In the genomic region with DNA sequence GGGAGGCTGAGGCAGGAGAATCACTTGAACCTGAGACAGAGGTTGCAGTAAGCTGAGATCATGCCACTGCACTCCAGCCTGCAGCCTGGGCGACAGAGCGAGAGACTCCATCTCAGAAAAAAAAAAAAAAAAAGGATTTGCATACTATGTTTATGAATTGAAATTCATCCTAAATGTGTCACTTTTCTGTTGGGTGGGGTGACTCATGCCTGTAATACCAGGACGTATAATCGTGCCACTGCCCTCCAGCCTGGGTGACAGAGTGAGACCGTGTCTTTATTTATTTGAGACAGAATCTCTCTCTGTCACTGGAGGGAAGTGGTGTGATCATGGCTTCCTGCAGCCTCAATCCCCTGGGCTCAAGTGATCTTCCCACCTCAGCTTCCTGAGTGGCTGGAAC, we compare ENCODE assay signal across 11 cellular contexts. TPM values are rescaled to one million over a fixed set of nuclear protein-coding genes. Genes with fewer than 3 reads are reported as not detected.
A peak's percentile ranks its signal among the peaks of the same experiment; 100 is the strongest.
DNase-seq lines count a peak whose midpoint lies in the region; ATAC-seq and TF ChIP-seq lines count a peak whose summit lies in the region.
"Had no signal": no experiment of that assay in that cellular context is flagged by ENCODE, and none has a peak within 500 bp of the region (broad histone marks: within the 10 kb centered on the region; RNA-seq: fewer than 3 reads in every experiment).

No MANE protein-coding gene starts in this region.

- H3K9me3 Mint-ChIP-seq in activated naive CD8-positive, alpha-beta T cell treated with anti-CD3 and anti-CD28 coated beads, Interleukin-2, amount 50 U/mL, for 24 hours, result peaks cover 8% of the 10 kb centered on the region
- H3K9me3 Mint-ChIP-seq in endodermal cell, result peaks cover 12% of the 10 kb centered on the region

- H3K27me3 ChIP-seq in endodermal cell (ENCODE audit: control insufficient read depth, insufficient read depth, low read length, poor library complexity, severe bottlenecking), result no peaks in the 10 kb centered on the region

- H3K9me3 ChIP-seq in endodermal cell (ENCODE audit: control insufficient read depth, low read length), result peaks cover 10% of the 10 kb centered on the region
- H3K9me3 ChIP-seq: thoracic aorta had no signal

- no peaks in the 10 kb centered on the region for H3K27me3 Mint-ChIP-seq in activated naive CD8-positive, alpha-beta T cell treated with anti-CD3 and anti-CD28 coated beads, Interleukin-2, amount 50 U/mL, for 24 hours
- no peaks in the 10 kb centered on the region for H3K27me3 Mint-ChIP-seq in endodermal cell (ENCODE audit: insufficient read depth)

- peaks cover 4% of the 10 kb centered on the region for H3K36me3 ChIP-seq in endodermal cell (ENCODE audit: control insufficient read depth, insufficient read depth, low read length)

- 82 to 93% methylated on average over 5 of the region's 5 CpGs for WGBS in endodermal cell (ENCODE audit: insufficient coverage in 1 of 2, insufficient read length in 1 of 2), 2 experiments

- H3K27ac ChIP-seq in endodermal cell (ENCODE audit: low read depth, low read length), result no peak overlapping the region
- H3K27ac ChIP-seq: thoracic aorta had no signal

- peaks cover 84% of the 10 kb centered on the region for H3K4me1 Mint-ChIP-seq in activated naive CD8-positive, alpha-beta T cell treated with anti-CD3 and anti-CD28 coated beads, Interleukin-2, amount 50 U/mL, for 24 hours
- H3K4me1 Mint-ChIP-seq in endodermal cell, result peaks cover 4% of the 10 kb centered on the region

- peak overlapping the region; percentile 68 for H3K4me3 Mint-ChIP-seq in activated naive CD8-positive, alpha-beta T cell treated with anti-CD3 and anti-CD28 coated beads, Interleukin-2, amount 50 U/mL, for 24 hours
- no peak overlapping the region for H3K4me3 Mint-ChIP-seq in endodermal cell
- H3K4me3 Mint-ChIP-seq: WTC11 had no signal

- H3K27ac Mint-ChIP-seq in activated naive CD8-positive, alpha-beta T cell treated with anti-CD3 and anti-CD28 coated beads, Interleukin-2, amount 50 U/mL, for 24 hours, result peak overlapping the region; percentile 87
- no peak overlapping the region for H3K27ac Mint-ChIP-seq in endodermal cell

- no peak overlapping the region for H3K9ac ChIP-seq in endodermal cell (ENCODE audit: extremely low read depth, low read length, poor library complexity, severe bottlenecking)

- peaks cover 33% of the 10 kb centered on the region for H3K36me3 Mint-ChIP-seq in activated naive CD8-positive, alpha-beta T cell treated with anti-CD3 and anti-CD28 coated beads, Interleukin-2, amount 50 U/mL, for 24 hours (ENCODE audit: low read depth)
- H3K36me3 Mint-ChIP-seq in endodermal cell (ENCODE audit: low read depth), result peaks cover 25% of the 10 kb centered on the region

- TF ChIP-seq CTCF in endodermal cell (conservative IDR thresholded peaks at IDR 0.05), result no peak

- H3K4me3 ChIP-seq in endodermal cell (ENCODE audit: low read length), result no peak overlapping the region
- H3K4me3 ChIP-seq: thoracic aorta had no signal

- peak; percentile 64 for ATAC-seq in HG03442 (IDR thresholded peaks at IDR 0.05; ENCODE audit: unreplicated experiment)
- peak; percentile 78 for ATAC-seq in activated naive CD8-positive, alpha-beta T cell treated with anti-CD3 and anti-CD28 coated beads, Interleukin-2, amount 50 U/mL, for 24 hours
- ATAC-seq: WTC11 had no signal

- no peaks in the 10 kb centered on the region for H3K4me1 ChIP-seq in endodermal cell (ENCODE audit: control insufficient read depth, insufficient read depth, low read length)

- peak; percentile 24 for DNase-seq in stimulated activated CD4-positive, alpha-beta T cell treated with anti-CD3 and anti-CD28 coated beads, Interleukin-12 subunit alpha, Interleukin-12 subunit beta, amount 100 ng/mL, for 4 hours
- DNase-seq in stimulated activated CD4-positive, alpha-beta T cell treated with anti-CD3 and anti-CD28 coated beads, Interleukin-4, amount 100 ng/mL, for 4 hours, result no peak
- peak; percentile 48 for DNase-seq in activated naive CD8-positive, alpha-beta T cell treated with anti-CD3 and anti-CD28 coated beads, Interleukin-2, amount 50 U/mL, for 24 hours
- no peak for DNase-seq in COLO829 (ENCODE audit: low spot score)
- DNase-seq in NCI-H1092 (lab: John Stamatoyannopoulos, UW), result no peak
- DNase-seq in NCI-H1417 (lab: John Stamatoyannopoulos, UW), result no peak
- DNase-seq in endodermal cell, result no peak
- DNase-seq: NCI-H526 treated with DMSO at 0.1 percent for 48 hours had no signal

RNA-seq across cellular contexts. Expression of a gene that starts 5.8 kb away (rescaled TPM):
- total RNA-seq in endodermal cell, result 10 to 100 TPM; 15.8 to 17.6 TPM
- 12.5 TPM for polyA plus RNA-seq in endodermal cell (2013, experiment 1 of 2)
- 12.9 TPM for polyA plus RNA-seq in endodermal cell (2013, experiment 2 of 2)

RNA-seq across cellular contexts. Expression of a gene that starts 16.8 kb away (rescaled TPM):
- 10 to 100 TPM; 12.1 to 13.2 TPM for total RNA-seq in endodermal cell
- 9.0 TPM for polyA plus RNA-seq in endodermal cell (2013, experiment 1 of 2)
- 6.3 TPM for polyA plus RNA-seq in endodermal cell (2013, experiment 2 of 2)

RNA-seq across cellular contexts. Expression of a gene that starts 49.9 kb away (rescaled TPM):
- total RNA-seq in endodermal cell, result 10 to 100 TPM; 28.8 to 29.8 TPM
- 21.3 TPM for polyA plus RNA-seq in endodermal cell (2013, experiment 1 of 2)
- polyA plus RNA-seq in endodermal cell (2013, experiment 2 of 2), result 19.3 TPM

Comparison
In these comparisons a context has a peak if more than half of its experiments do, and no peak if none do; other contexts are left out.
1. DNase-seq: peak in stimulated activated CD4-positive, alpha-beta T cell treated with anti-CD3 and anti-CD28 coated beads, Interleukin-12 subunit alpha, Interleukin-12 subunit beta, amount 100 ng/mL, for 4 hours (single experiment) and activated naive CD8-positive, alpha-beta T cell treated with anti-CD3 and anti-CD28 coated beads, Interleukin-2, amount 50 U/mL, for 24 hours (single experiment); none in stimulated activated CD4-positive, alpha-beta T cell treated with anti-CD3 and anti-CD28 coated beads, Interleukin-4, amount 100 ng/mL, for 4 hours (0 of 2), COLO829 (single experiment), NCI-H1092 (single experiment), NCI-H1417 (0 of 3) and endodermal cell (single experiment).